In the genomic region with DNA sequence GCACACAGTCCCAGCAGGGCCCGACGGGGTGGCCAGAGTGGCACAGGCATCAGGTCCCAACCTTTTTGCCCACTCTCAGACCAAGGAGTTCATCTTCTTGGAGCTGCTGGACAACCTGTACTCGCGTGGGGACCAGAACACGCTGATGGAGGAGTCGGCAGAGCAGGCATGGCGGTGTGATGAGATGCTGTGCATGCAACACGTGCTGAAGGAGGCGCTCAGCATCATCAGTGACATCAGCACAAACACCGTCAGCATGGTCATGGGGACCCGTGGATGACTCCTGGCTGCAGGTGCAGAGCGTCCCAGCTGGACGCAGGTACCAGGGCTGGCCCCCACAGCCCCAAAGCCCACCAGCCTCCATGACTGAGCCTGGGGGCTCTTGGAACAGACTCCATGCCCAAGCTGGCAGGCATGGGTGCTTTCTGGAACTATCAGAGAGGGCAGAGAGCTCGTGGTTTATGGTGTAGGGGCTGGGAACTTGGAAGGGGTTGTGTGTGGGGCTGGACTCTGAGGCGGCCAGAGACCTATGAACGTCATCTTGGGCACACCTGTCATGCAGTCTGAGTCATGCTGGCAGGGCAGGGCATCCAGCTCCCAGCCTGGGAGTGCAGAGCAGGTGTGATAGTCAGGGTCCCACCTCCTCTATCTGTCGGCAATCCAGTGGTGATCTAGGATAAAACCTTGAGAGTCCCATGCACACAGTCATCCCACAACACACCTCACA, we compare ENCODE assay signal across 1 cellular context.
TF ChIP-seq lines count a peak whose summit lies in the region.

No MANE protein-coding gene starts in this region.

TF ChIP-seq in K562, 482 proteins besides CTCF, POLR2A, EP300 and RAD21 (continued from another document):
- TF ChIP-seq E4F1 (CRISPR knock-in tag; IDR thresholded peaks at IDR 0.05; ENCODE audit: borderline replicate concordance) (no peak), POLR2H (tag; IDR thresholded peaks at IDR 0.05; ENCODE audit: low read depth) (no peak), E2F6 (IDR thresholded peaks at IDR 0.05; ENCODE audit: borderline replicate concordance in 1 of 2, extremely low read depth in 1 of 2, insufficient read depth in 1 of 2, insufficient read length in 1 of 2, low read depth in 1 of 2, low read length in 1 of 2, poor library complexity in 1 of 2, severe bottlenecking in 1 of 2) (peak in 1 of 2 experiments; percentile 52), CREM (IDR thresholded peaks at IDR 0.05; ENCODE audit: low read depth) (peak; percentile 61), ZNF436 (CRISPR knock-in tag; IDR thresholded peaks at IDR 0.05) (no peak), DDX20 (tag; IDR thresholded peaks at IDR 0.05; ENCODE audit: low read depth) (no peak), FOS (IDR thresholded peaks at IDR 0.05; ENCODE audit: extremely low read depth, insufficient read length) (no peak), RCOR1 (IDR thresholded peaks at IDR 0.05; ENCODE audit: borderline replicate concordance in 1 of 2, low read depth in 2 of 2, low read length in 2 of 2) (0 out of 4 replicates have a peak, but pooled peaks of 1 of the 2 experiments have one; percentile 20), ZBTB26 (CRISPR knock-in tag; IDR thresholded peaks at IDR 0.05) (no peak), MNT (conservative IDR thresholded peaks at IDR 0.05) (peak in 1 of 2 experiments; percentile 40; a peak in 1 of 4 replicates), ELF1 (tag; IDR thresholded peaks at IDR 0.05) (no peak), ZNF592 (IDR thresholded peaks at IDR 0.05) (no peak), PBX2 (CRISPR knock-in tag; IDR thresholded peaks at IDR 0.05; ENCODE audit: low read depth) (no peak), PBX2 (tag; conservative IDR thresholded peaks at IDR 0.05; ENCODE audit: low read depth) (no peak)
